ENCODE assay signal across 1 cellular context in the genomic region with DNA sequence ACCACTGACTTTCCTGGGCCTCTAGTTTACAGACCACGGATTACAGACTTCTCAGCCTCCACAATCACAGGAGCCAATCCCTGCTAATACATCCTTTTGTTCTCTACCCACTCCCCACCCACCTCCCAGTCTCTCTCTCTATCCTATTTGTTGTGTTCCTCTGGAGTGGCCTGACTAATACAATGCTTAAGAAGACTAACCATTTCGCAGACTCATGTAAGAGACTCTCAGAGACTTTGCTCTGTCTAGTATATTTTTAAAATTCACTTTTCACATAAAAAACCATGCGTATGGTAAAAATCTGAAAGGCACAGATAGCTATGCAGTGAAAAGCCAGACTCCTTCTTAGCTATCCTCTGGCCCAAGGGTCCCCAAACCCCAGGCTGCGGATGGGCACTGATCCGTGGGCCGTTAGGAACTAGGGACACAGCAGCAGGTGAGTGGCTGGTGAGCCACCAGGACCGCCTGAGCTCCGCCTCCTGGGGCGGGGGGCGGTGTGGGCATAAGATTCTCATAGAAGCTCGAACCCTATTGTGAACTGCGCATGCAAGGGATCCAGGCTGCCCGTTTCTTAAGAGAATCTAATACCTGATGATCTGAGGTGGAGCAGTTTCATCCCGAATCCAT.
TF ChIP-seq lines count a peak whose summit lies in the region.

No MANE protein-coding gene starts in this region.

TF ChIP-seq in HepG2, 621 proteins besides CTCF, POLR2A, EP300 and RAD21:
- TF ChIP-seq ARNTL (CRISPR knock-in tag; IDR thresholded peaks at IDR 0.05), result no peak
- TF ChIP-seq, protein P1, sequence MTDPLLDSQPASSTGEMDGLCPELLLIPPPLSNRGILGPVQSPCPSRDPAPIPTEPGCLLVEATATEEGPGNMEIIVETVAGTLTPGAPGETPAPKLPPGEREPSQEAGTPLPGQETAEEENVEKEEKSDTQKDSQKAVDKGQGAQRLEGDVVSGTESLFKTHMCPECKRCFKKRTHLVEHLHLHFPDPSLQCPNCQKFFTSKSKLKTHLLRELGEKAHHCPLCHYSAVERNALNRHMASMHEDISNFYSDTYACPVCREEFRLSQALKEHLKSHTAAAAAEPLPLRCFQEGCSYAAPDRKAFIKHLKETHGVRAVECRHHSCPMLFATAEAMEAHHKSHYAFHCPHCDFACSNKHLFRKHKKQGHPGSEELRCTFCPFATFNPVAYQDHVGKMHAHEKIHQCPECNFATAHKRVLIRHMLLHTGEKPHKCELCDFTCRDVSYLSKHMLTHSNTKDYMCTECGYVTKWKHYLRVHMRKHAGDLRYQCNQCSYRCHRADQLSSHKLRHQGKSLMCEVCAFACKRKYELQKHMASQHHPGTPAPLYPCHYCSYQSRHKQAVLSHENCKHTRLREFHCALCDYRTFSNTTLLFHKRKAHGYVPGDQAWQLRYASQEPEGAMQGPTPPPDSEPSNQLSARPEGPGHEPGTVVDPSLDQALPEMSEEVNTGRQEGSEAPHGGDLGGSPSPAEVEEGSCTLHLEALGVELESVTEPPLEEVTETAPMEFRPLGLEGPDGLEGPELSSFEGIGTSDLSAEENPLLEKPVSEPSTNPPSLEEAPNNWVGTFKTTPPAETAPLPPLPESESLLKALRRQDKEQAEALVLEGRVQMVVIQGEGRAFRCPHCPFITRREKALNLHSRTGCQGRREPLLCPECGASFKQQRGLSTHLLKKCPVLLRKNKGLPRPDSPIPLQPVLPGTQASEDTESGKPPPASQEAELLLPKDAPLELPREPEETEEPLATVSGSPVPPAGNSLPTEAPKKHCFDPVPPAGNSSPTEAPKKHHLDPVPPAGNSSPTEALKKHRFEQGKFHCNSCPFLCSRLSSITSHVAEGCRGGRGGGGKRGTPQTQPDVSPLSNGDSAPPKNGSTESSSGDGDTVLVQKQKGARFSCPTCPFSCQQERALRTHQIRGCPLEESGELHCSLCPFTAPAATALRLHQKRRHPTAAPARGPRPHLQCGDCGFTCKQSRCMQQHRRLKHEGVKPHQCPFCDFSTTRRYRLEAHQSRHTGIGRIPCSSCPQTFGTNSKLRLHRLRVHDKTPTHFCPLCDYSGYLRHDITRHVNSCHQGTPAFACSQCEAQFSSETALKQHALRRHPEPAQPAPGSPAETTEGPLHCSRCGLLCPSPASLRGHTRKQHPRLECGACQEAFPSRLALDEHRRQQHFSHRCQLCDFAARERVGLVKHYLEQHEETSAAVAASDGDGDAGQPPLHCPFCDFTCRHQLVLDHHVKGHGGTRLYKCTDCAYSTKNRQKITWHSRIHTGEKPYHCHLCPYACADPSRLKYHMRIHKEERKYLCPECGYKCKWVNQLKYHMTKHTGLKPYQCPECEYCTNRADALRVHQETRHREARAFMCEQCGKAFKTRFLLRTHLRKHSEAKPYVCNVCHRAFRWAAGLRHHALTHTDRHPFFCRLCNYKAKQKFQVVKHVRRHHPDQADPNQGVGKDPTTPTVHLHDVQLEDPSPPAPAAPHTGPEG (CRISPR knock-in tag; IDR thresholded peaks at IDR 0.05), result no peak
TF ChIP-seq in HepG2: peak in this region for 0.
